In the genomic region with DNA sequence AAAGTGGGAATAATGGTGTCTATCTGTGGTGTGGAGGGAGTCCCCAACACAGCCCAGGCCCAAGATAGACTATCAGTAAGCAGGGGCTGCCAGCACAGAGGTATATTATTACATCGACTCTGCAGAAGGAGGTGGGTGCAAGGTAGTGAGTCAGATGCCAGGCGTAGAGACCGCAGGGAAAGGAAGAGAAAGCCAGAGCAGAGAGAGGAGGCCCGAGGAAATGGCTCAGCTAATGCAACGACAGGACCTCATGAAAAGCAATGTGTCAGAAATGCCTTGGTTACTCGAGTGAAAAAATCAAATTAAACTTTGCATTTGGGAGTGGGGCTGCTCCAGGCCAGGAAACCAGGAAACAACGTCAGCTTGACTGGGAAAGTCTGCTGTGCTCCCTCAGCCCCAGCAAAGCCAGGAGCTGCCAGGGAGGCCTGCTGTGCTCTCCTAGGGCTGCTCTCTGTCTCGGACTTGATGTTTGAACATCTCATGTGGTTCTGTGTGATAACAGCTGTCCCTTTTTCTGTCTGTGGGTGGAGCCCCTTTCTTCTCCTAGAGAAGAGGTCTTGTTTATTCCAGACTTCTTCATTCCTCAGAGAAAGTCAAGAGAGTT, we compare ENCODE assay signal across 18 cellular contexts.
"Had no signal": no experiment of that assay in that cellular context is flagged by ENCODE, and none has a peak within 500 bp of the region (broad histone marks: within the 10 kb centered on the region; RNA-seq: fewer than 3 reads in every experiment).

No MANE protein-coding gene starts in this region.

- H3K27ac ChIP-seq: ascending aorta, dorsolateral prefrontal cortex, esophagus squamous epithelium, pancreas, testis, upper lobe of right lung, VCaP had no signal

- H3K27me3 Mint-ChIP-seq: stimulated activated naive CD8-positive, alpha-beta T cell treated with anti-CD3 and anti-CD28 coated beads, Interleukin-15, amount 100 ng/mL, for 72 hours had no signal

- H3K4me1 Mint-ChIP-seq: stimulated activated naive CD8-positive, alpha-beta T cell treated with anti-CD3 and anti-CD28 coated beads, Interleukin-15, amount 100 ng/mL, for 72 hours had no signal

- H3K4me1 ChIP-seq: ascending aorta, esophagus squamous epithelium, pancreas, testis, upper lobe of right lung had no signal

- H3K27ac Mint-ChIP-seq: activated CD8-positive, alpha-beta T cell treated with anti-CD3 and anti-CD28 coated beads for 36 hours; stimulated activated naive CD8-positive, alpha-beta T cell treated with anti-CD3 and anti-CD28 coated beads, Interleukin-15, amount 100 ng/mL, for 72 hours; T-helper 2 cell treated with Interferon-gamma antibody and Interleukin-4, amounts not matched to agents 5 μg/mL and 100 μg/mL, for 36 hours had no signal

- FAIRE-seq: endometrium, pancreas had no signal

- H3K9me3 ChIP-seq: ascending aorta, pancreas, testis, upper lobe of right lung had no signal

- ATAC-seq: activated CD8-positive, alpha-beta T cell treated with anti-CD3 and anti-CD28 coated beads for 36 hours; left ventricle myocardium superior; pancreas; stimulated activated naive CD8-positive, alpha-beta T cell treated with anti-CD3 and anti-CD28 coated beads, Interleukin-15, amount 100 ng/mL, for 72 hours; upper lobe of right lung had no signal

- H3K4me3 Mint-ChIP-seq: activated CD8-positive, alpha-beta T cell treated with anti-CD3 and anti-CD28 coated beads for 36 hours; stimulated activated naive CD8-positive, alpha-beta T cell treated with anti-CD3 and anti-CD28 coated beads, Interleukin-15, amount 100 ng/mL, for 72 hours; T-helper 2 cell treated with Interferon-gamma antibody and Interleukin-4, amounts not matched to agents 5 μg/mL and 100 μg/mL, for 36 hours had no signal

- H3K4me3 ChIP-seq: ascending aorta, dorsolateral prefrontal cortex, esophagus squamous epithelium, pancreas, testis, upper lobe of right lung had no signal

- H3K36me3 ChIP-seq: ascending aorta, esophagus squamous epithelium, pancreas, upper lobe of right lung had no signal

- H3K27me3 ChIP-seq: ascending aorta, dorsolateral prefrontal cortex, esophagus squamous epithelium, pancreas, testis, upper lobe of right lung had no signal

- DNase-seq: activated CD4-positive, alpha-beta T cell treated with anti-CD3 and anti-CD28 coated beads for 4 hours; activated CD8-positive, alpha-beta memory T cell treated with anti-CD3 and anti-CD28 coated beads, Interleukin-2, amount 50 U/mL, for 48 hours; activated CD8-positive, alpha-beta T cell treated with anti-CD3 and anti-CD28 coated beads for 36 hours; dorsolateral prefrontal cortex; esophagus squamous epithelium; foreskin fibroblast; glutamatergic neuron; left ventricle myocardium superior; pancreas; stimulated activated CD4-positive, alpha-beta T cell treated with anti-CD3 and anti-CD28 coated beads, Interleukin-4, amount 100 ng/mL, for 1 hour; stimulated activated CD8-positive, alpha-beta memory T cell treated with anti-CD3 and anti-CD28 coated beads, Interleukin-4, amount 100 ng/mL, for 48 hours; stimulated activated naive CD8-positive, alpha-beta T cell treated with anti-CD3 and anti-CD28 coated beads, Interleukin-15, amount 100 ng/mL, for 72 hours; testis; upper lobe of right lung had no signal

- H3K9me3 Mint-ChIP-seq: activated CD8-positive, alpha-beta T cell treated with anti-CD3 and anti-CD28 coated beads for 36 hours had no signal
